In the genomic region with DNA sequence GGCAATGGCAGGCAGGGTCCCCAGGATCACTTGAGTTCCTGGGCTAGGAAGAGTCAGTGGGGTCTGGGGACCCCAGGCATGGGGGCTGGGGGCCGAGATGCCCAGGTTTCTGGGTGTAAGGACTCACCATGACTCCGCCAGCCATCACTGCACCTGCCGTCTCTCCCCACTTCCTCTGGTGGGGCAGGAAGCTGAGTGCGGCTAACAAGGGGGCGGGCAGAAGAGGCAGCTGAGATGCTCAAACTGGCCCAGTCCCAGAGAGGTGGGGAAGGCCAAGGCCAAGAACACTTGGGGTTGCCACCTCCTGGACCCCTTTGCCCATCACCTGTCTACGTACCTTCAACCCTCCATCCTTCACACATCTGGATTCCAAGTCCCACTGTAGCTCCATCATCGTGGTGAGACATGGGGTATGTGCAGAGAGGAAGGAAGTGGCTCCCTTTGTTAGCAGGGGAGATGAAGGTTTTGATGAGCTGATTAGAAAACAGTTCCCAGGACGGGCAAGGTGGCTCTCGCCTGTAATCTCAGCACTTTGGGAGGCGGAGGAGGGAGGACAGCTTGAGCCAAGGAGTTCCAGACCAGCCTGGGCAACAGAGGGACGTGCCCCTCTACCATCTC, we compare ENCODE assay signal across 1 cellular context.
TF ChIP-seq lines count a peak whose summit lies in the region.

A gene with protein sequence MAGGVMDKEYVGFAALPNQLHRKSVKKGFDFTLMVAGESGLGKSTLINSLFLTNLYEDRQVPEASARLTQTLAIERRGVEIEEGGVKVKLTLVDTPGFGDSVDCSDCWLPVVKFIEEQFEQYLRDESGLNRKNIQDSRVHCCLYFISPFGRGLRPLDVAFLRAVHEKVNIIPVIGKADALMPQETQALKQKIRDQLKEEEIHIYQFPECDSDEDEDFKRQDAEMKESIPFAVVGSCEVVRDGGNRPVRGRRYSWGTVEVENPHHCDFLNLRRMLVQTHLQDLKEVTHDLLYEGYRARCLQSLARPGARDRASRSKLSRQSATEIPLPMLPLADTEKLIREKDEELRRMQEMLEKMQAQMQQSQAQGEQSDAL (minus strand): TSS at position 164 of the 618 bp plus-strand sequence. CDS start 19 bp downstream, at position 145.

TF ChIP-seq in GM12878, 131 proteins besides CTCF, POLR2A, EP300 and RAD21 (continued from another document and continues in another):
- peak; percentile 92 for TF ChIP-seq POLR2AphosphoS5 (IDR thresholded peaks at IDR 0.05; ENCODE audit: low read length)
- TF ChIP-seq PAX5 (IDR thresholded peaks at IDR 0.05; ENCODE audit: borderline replicate concordance, low read depth, low read length) = no peak
- TF ChIP-seq MXI1 (IDR thresholded peaks at IDR 0.05; ENCODE audit: low read depth, low read length) = no peak
- no peak for TF ChIP-seq SUPT20H (IDR thresholded peaks at IDR 0.05; ENCODE audit: borderline replicate concordance, control insufficient read depth, low read depth, low read length)
- TF ChIP-seq EGR1 (IDR thresholded peaks at IDR 0.05; ENCODE audit: borderline replicate concordance in 1 of 2, low read depth in 2 of 2, low read length in 2 of 2) = peak in 1 of 2 experiments; percentile 64; a peak in 1 of 3 replicates
- TF ChIP-seq, protein P1, sequence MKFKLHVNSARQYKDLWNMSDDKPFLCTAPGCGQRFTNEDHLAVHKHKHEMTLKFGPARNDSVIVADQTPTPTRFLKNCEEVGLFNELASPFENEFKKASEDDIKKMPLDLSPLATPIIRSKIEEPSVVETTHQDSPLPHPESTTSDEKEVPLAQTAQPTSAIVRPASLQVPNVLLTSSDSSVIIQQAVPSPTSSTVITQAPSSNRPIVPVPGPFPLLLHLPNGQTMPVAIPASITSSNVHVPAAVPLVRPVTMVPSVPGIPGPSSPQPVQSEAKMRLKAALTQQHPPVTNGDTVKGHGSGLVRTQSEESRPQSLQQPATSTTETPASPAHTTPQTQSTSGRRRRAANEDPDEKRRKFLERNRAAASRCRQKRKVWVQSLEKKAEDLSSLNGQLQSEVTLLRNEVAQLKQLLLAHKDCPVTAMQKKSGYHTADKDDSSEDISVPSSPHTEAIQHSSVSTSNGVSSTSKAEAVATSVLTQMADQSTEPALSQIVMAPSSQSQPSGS (IDR thresholded peaks at IDR 0.05; ENCODE audit: low read length) = no peak
- TF ChIP-seq ZNF384 (IDR thresholded peaks at IDR 0.05; ENCODE audit: borderline replicate concordance, low read depth, low read length) = no peak
- no peak for TF ChIP-seq MYC (IDR thresholded peaks at IDR 0.05; ENCODE audit: insufficient read depth, insufficient read length, insufficient replicate concordance, low read length, severe bottlenecking)
- TF ChIP-seq, protein P2, sequence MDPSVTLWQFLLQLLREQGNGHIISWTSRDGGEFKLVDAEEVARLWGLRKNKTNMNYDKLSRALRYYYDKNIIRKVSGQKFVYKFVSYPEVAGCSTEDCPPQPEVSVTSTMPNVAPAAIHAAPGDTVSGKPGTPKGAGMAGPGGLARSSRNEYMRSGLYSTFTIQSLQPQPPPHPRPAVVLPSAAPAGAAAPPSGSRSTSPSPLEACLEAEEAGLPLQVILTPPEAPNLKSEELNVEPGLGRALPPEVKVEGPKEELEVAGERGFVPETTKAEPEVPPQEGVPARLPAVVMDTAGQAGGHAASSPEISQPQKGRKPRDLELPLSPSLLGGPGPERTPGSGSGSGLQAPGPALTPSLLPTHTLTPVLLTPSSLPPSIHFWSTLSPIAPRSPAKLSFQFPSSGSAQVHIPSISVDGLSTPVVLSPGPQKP (IDR thresholded peaks at IDR 0.05; ENCODE audit: low read depth, low read length) = no peak
- no peak for TF ChIP-seq RFX5 (IDR thresholded peaks at IDR 0.05; ENCODE audit: low read depth, low read length)
- TF ChIP-seq PML (IDR thresholded peaks at IDR 0.05; ENCODE audit: low read length) = peak; percentile 84; the same call in 1 of the 2 replicates
- TF ChIP-seq ETV6 (conservative IDR thresholded peaks at IDR 0.05 in 1 of 2, IDR thresholded peaks at IDR 0.05 in 1 of 2; ENCODE audit: borderline replicate concordance in 1 of 2, low read depth in 1 of 2) = peak in 1 of 2 experiments; percentile 68; a peak in 1 of 4 replicates
- TF ChIP-seq FOXM1 (IDR thresholded peaks at IDR 0.05; ENCODE audit: low read depth, low read length) = no peak
- TF ChIP-seq NR2C1 (IDR thresholded peaks at IDR 0.05) = no peak
- no peak for TF ChIP-seq IKZF2 (IDR thresholded peaks at IDR 0.05)
- TF ChIP-seq TBL1XR1 (IDR thresholded peaks at IDR 0.05; ENCODE audit: low read depth, low read length) = no peak
- TF ChIP-seq, protein P3, sequence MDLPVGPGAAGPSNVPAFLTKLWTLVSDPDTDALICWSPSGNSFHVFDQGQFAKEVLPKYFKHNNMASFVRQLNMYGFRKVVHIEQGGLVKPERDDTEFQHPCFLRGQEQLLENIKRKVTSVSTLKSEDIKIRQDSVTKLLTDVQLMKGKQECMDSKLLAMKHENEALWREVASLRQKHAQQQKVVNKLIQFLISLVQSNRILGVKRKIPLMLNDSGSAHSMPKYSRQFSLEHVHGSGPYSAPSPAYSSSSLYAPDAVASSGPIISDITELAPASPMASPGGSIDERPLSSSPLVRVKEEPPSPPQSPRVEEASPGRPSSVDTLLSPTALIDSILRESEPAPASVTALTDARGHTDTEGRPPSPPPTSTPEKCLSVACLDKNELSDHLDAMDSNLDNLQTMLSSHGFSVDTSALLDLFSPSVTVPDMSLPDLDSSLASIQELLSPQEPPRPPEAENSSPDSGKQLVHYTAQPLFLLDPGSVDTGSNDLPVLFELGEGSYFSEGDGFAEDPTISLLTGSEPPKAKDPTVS (IDR thresholded peaks at IDR 0.05; ENCODE audit: low read depth, low read length) = no peak
- TF ChIP-seq CBFB (IDR thresholded peaks at IDR 0.05; ENCODE audit: low read depth) = peak; percentile 54; the same call in 1 of the 2 replicates
- 0 out of 2 replicates have a peak, but pooled peaks have one; percentile 12 for TF ChIP-seq CREB1 (IDR thresholded peaks at IDR 0.05; ENCODE audit: low read depth)
- TF ChIP-seq, protein P4, sequence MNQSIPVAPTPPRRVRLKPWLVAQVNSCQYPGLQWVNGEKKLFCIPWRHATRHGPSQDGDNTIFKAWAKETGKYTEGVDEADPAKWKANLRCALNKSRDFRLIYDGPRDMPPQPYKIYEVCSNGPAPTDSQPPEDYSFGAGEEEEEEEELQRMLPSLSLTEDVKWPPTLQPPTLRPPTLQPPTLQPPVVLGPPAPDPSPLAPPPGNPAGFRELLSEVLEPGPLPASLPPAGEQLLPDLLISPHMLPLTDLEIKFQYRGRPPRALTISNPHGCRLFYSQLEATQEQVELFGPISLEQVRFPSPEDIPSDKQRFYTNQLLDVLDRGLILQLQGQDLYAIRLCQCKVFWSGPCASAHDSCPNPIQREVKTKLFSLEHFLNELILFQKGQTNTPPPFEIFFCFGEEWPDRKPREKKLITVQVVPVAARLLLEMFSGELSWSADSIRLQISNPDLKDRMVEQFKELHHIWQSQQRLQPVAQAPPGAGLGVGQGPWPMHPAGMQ (IDR thresholded peaks at IDR 0.05; ENCODE audit: borderline replicate concordance) = no peak
- peak; percentile 51; the same call in 1 of the 2 replicates for TF ChIP-seq TAF1 (IDR thresholded peaks at IDR 0.05; ENCODE audit: borderline replicate concordance, low read depth, low read length)
- TF ChIP-seq, protein P5, sequence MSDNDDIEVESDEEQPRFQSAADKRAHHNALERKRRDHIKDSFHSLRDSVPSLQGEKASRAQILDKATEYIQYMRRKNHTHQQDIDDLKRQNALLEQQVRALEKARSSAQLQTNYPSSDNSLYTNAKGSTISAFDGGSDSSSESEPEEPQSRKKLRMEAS (IDR thresholded peaks at IDR 0.05; ENCODE audit: low read depth, low read length) = no peak
- TF ChIP-seq, protein P6, sequence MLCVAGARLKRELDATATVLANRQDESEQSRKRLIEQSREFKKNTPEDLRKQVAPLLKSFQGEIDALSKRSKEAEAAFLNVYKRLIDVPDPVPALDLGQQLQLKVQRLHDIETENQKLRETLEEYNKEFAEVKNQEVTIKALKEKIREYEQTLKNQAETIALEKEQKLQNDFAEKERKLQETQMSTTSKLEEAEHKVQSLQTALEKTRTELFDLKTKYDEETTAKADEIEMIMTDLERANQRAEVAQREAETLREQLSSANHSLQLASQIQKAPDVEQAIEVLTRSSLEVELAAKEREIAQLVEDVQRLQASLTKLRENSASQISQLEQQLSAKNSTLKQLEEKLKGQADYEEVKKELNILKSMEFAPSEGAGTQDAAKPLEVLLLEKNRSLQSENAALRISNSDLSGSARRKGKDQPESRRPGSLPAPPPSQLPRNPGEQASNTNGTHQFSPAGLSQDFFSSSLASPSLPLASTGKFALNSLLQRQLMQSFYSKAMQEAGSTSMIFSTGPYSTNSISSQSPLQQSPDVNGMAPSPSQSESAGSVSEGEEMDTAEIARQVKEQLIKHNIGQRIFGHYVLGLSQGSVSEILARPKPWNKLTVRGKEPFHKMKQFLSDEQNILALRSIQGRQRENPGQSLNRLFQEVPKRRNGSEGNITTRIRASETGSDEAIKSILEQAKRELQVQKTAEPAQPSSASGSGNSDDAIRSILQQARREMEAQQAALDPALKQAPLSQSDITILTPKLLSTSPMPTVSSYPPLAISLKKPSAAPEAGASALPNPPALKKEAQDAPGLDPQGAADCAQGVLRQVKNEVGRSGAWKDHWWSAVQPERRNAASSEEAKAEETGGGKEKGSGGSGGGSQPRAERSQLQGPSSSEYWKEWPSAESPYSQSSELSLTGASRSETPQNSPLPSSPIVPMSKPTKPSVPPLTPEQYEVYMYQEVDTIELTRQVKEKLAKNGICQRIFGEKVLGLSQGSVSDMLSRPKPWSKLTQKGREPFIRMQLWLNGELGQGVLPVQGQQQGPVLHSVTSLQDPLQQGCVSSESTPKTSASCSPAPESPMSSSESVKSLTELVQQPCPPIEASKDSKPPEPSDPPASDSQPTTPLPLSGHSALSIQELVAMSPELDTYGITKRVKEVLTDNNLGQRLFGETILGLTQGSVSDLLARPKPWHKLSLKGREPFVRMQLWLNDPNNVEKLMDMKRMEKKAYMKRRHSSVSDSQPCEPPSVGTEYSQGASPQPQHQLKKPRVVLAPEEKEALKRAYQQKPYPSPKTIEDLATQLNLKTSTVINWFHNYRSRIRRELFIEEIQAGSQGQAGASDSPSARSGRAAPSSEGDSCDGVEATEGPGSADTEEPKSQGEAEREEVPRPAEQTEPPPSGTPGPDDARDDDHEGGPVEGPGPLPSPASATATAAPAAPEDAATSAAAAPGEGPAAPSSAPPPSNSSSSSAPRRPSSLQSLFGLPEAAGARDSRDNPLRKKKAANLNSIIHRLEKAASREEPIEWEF (IDR thresholded peaks at IDR 0.05; ENCODE audit: insufficient replicate concordance, low read depth, low read length) = no peak
- no peak for TF ChIP-seq MTA3 (IDR thresholded peaks at IDR 0.05; ENCODE audit: borderline replicate concordance, low read length)
- TF ChIP-seq MYB (IDR thresholded peaks at IDR 0.05; ENCODE audit: borderline replicate concordance, low read depth, low read length) = no peak
- peak; percentile 81 for TF ChIP-seq YY1 (IDR thresholded peaks at IDR 0.05; ENCODE audit: low read depth, low read length)
- TF ChIP-seq CBX3 (IDR thresholded peaks at IDR 0.05; ENCODE audit: borderline replicate concordance, low read depth) = no peak
- TF ChIP-seq JUND (IDR thresholded peaks at IDR 0.05; ENCODE audit: low read depth, low read length) = no peak
- peak; percentile 27; the same call in 1 of the 2 replicates for TF ChIP-seq ATF7 (IDR thresholded peaks at IDR 0.05; ENCODE audit: low read depth)
- TF ChIP-seq, protein P7, sequence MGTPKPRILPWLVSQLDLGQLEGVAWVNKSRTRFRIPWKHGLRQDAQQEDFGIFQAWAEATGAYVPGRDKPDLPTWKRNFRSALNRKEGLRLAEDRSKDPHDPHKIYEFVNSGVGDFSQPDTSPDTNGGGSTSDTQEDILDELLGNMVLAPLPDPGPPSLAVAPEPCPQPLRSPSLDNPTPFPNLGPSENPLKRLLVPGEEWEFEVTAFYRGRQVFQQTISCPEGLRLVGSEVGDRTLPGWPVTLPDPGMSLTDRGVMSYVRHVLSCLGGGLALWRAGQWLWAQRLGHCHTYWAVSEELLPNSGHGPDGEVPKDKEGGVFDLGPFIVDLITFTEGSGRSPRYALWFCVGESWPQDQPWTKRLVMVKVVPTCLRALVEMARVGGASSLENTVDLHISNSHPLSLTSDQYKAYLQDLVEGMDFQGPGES (IDR thresholded peaks at IDR 0.05) = no peak
- no peak for TF ChIP-seq EZH2 (IDR thresholded peaks at IDR 0.05; ENCODE audit: borderline replicate concordance, control insufficient read depth, low read depth, low read length)
- TF ChIP-seq, protein P8, sequence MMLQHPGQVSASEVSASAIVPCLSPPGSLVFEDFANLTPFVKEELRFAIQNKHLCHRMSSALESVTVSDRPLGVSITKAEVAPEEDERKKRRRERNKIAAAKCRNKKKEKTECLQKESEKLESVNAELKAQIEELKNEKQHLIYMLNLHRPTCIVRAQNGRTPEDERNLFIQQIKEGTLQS (IDR thresholded peaks at IDR 0.05; ENCODE audit: borderline replicate concordance, extremely low read depth, low read depth, low read length) = no peak
- TF ChIP-seq, protein P9, sequence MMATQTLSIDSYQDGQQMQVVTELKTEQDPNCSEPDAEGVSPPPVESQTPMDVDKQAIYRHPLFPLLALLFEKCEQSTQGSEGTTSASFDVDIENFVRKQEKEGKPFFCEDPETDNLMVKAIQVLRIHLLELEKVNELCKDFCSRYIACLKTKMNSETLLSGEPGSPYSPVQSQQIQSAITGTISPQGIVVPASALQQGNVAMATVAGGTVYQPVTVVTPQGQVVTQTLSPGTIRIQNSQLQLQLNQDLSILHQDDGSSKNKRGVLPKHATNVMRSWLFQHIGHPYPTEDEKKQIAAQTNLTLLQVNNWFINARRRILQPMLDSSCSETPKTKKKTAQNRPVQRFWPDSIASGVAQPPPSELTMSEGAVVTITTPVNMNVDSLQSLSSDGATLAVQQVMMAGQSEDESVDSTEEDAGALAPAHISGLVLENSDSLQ (IDR thresholded peaks at IDR 0.05) = no peak
- TF ChIP-seq ZNF217 (IDR thresholded peaks at IDR 0.05) = no peak
- TF ChIP-seq, protein P10, sequence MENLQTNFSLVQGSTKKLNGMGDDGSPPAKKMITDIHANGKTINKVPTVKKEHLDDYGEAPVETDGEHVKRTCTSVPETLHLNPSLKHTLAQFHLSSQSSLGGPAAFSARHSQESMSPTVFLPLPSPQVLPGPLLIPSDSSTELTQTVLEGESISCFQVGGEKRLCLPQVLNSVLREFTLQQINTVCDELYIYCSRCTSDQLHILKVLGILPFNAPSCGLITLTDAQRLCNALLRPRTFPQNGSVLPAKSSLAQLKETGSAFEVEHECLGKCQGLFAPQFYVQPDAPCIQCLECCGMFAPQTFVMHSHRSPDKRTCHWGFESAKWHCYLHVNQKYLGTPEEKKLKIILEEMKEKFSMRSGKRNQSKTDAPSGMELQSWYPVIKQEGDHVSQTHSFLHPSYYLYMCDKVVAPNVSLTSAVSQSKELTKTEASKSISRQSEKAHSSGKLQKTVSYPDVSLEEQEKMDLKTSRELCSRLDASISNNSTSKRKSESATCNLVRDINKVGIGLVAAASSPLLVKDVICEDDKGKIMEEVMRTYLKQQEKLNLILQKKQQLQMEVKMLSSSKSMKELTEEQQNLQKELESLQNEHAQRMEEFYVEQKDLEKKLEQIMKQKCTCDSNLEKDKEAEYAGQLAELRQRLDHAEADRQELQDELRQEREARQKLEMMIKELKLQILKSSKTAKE (IDR thresholded peaks at IDR 0.05; ENCODE audit: low read depth, poor library complexity, severe bottlenecking) = no peak
- TF ChIP-seq LARP7 (IDR thresholded peaks at IDR 0.05) = 0 out of 2 replicates have a peak, but pooled peaks have one; percentile 18
- no peak for TF ChIP-seq SIX5 (IDR thresholded peaks at IDR 0.05; ENCODE audit: low read depth, low read length, severe bottlenecking)
